In the genomic region with DNA sequence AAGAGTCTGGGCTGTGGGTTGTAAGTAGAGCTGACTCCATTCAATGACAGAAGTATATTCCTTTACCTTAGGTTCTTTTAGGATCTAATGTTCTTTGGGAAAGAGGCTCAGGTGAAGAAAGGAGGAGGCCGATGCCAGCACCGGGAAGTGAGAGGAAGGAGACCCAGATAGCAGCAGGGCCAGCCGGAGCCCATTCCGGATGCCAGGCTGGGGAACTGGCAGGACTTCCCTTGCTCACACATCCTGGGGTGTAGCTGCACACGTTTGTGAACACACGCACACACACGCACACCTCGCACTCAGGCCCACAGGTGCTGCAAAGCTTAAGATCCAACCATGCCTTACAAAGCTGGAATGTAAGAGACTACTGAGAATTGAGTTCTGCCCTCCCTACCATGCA, we compare ENCODE assay signal across 1 cellular context.
TF ChIP-seq lines count a peak whose summit lies in the region.

No MANE protein-coding gene starts in this region.

TF ChIP-seq in H1, 55 proteins besides CTCF, POLR2A, EP300 and RAD21 (continued from another document):
- TF ChIP-seq, protein P1, sequence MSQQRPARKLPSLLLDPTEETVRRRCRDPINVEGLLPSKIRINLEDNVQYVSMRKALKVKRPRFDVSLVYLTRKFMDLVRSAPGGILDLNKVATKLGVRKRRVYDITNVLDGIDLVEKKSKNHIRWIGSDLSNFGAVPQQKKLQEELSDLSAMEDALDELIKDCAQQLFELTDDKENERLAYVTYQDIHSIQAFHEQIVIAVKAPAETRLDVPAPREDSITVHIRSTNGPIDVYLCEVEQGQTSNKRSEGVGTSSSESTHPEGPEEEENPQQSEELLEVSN (IDR thresholded peaks at IDR 0.05), result no peak
- TF ChIP-seq CBX5 (IDR thresholded peaks at IDR 0.05; ENCODE audit: low read depth, low read length) (no peak), CEBPB (IDR thresholded peaks at IDR 0.05; ENCODE audit: low read depth, low read length) (no peak), KDM5A (IDR thresholded peaks at IDR 0.05; ENCODE audit: low read length) (no peak), TCF12 (IDR thresholded peaks at IDR 0.05; ENCODE audit: low read depth, low read length) (no peak), RFX5 (IDR thresholded peaks at IDR 0.05; ENCODE audit: borderline replicate concordance, low read depth, low read length) (no peak), KDM1A (IDR thresholded peaks at IDR 0.05; ENCODE audit: borderline replicate concordance, low read length) (no peak)
TF ChIP-seq in H1: peak in this region for 0.
